ENCODE assay signal across 22 cellular contexts in genomic region chr2:205586626-205587025, GRCh38.
"Had no signal": no experiment of that assay in that cellular context is flagged by ENCODE, and none has a peak within 500 bp of the region (broad histone marks: within the 10 kb centered on the region; RNA-seq: fewer than 3 reads in every experiment).

No MANE protein-coding gene starts in this region.

- DNase-seq: dermis blood vessel endothelial cell; effector memory CD4-positive, alpha-beta T cell; erythroblast; esophagus squamous epithelium; hypothalamus; immature natural killer cell; left ventricle myocardium superior; lower lobe of right lung; natural killer cell; pancreas; stimulated activated CD4-positive, alpha-beta T cell treated with anti-CD3 and anti-CD28 coated beads, Interleukin-4, amount 100 ng/mL, for 4 hours; upper lobe of left lung had no signal

- H3K4me3 ChIP-seq: coronary artery, esophagus squamous epithelium, lower lobe of right lung, pancreas, right atrium auricular region, thoracic aorta, tibial nerve, upper lobe of left lung had no signal

- H3K36me3 Mint-ChIP-seq: immature natural killer cell; memory B cell; natural killer cell; stimulated activated memory B cell treated with anti-CD40 and anti-IgM and Interleukin-4, amounts not matched to agents 10 μg/mL and 1 μg/mL and 100 μg/mL, for 72 hours had no signal

- H3K4me1 Mint-ChIP-seq: central memory CD8-positive, alpha-beta T cell; immature natural killer cell; memory B cell; natural killer cell; stimulated activated memory B cell treated with anti-CD40 and anti-IgM and Interleukin-4, amounts not matched to agents 10 μg/mL and 1 μg/mL and 100 μg/mL, for 72 hours had no signal

- H3K27me3 Mint-ChIP-seq: central memory CD8-positive, alpha-beta T cell had no signal

- ATAC-seq: left ventricle myocardium superior; lower lobe of right lung; natural killer cell; pancreas; sciatic nerve; stimulated activated memory B cell treated with anti-CD40 and anti-IgM and Interleukin-4, amounts not matched to agents 10 μg/mL and 1 μg/mL and 100 μg/mL, for 72 hours had no signal

- H3K9me3 Mint-ChIP-seq: central memory CD8-positive, alpha-beta T cell; memory B cell; natural killer cell; neural crest cell; stimulated activated memory B cell treated with anti-CD40 and anti-IgM and Interleukin-4, amounts not matched to agents 10 μg/mL and 1 μg/mL and 100 μg/mL, for 72 hours; stimulated activated naive CD8-positive, alpha-beta T cell treated with anti-CD3 and anti-CD28 coated beads, Interleukin-15, Interleukin-2, amounts not matched to agents 100 ng/mL and 50 ng/mL, for 24 hours had no signal

- H3K4me3 Mint-ChIP-seq: central memory CD8-positive, alpha-beta T cell; immature natural killer cell; memory B cell; natural killer cell; neural crest cell; stimulated activated memory B cell treated with anti-CD40 and anti-IgM and Interleukin-4, amounts not matched to agents 10 μg/mL and 1 μg/mL and 100 μg/mL, for 72 hours; stimulated activated naive CD8-positive, alpha-beta T cell treated with anti-CD3 and anti-CD28 coated beads, Interleukin-15, Interleukin-2, amounts not matched to agents 100 ng/mL and 50 ng/mL, for 24 hours had no signal

- H3K27ac Mint-ChIP-seq: immature natural killer cell; memory B cell; natural killer cell; stimulated activated memory B cell treated with anti-CD40 and anti-IgM and Interleukin-4, amounts not matched to agents 10 μg/mL and 1 μg/mL and 100 μg/mL, for 72 hours; stimulated activated naive CD8-positive, alpha-beta T cell treated with anti-CD3 and anti-CD28 coated beads, Interleukin-15, Interleukin-2, amounts not matched to agents 100 ng/mL and 50 ng/mL, for 24 hours had no signal
